In genomic region chr18:23136326-23137092, GRCh38 we compare ENCODE assay signal across 8 cellular contexts. TPM values are rescaled to one million over a fixed set of nuclear protein-coding genes. Genes with fewer than 3 reads are reported as not detected.
A peak's percentile ranks its signal among the peaks of the same experiment; 100 is the strongest.
DNase-seq lines count a peak whose midpoint lies in the region; ATAC-seq and TF ChIP-seq lines count a peak whose summit lies in the region.

No MANE protein-coding gene starts in this region.

- H3K9me3 Mint-ChIP-seq in activated CD8-positive, alpha-beta memory T cell treated with anti-CD3 and anti-CD28 coated beads, Interleukin-2, amount 10 ng/mL, durations not matched to agents 7 days and 5 days (ENCODE audit: low read depth), result no peaks in the 10 kb centered on the region
- H3K9me3 Mint-ChIP-seq in glutamatergic neuron (ENCODE audit: unreplicated experiment), result peaks cover 9% of the 10 kb centered on the region

- H3K4me1 Mint-ChIP-seq in activated CD8-positive, alpha-beta memory T cell treated with anti-CD3 and anti-CD28 coated beads, Interleukin-2, amount 10 ng/mL, durations not matched to agents 7 days and 5 days, result peaks cover 25% of the 10 kb centered on the region
- H3K4me1 Mint-ChIP-seq in glutamatergic neuron (ENCODE audit: low read depth, unreplicated experiment), result peaks cover 17% of the 10 kb centered on the region

- in situ Hi-C loops in G401 (cut with HindIII; ENCODE audit: low sequenced_read_pairs), result no loop called here

- H3K4me3 Mint-ChIP-seq in activated CD8-positive, alpha-beta memory T cell treated with anti-CD3 and anti-CD28 coated beads, Interleukin-2, amount 10 ng/mL, durations not matched to agents 7 days and 5 days, result peak overlapping the region; percentile 34
- H3K4me3 Mint-ChIP-seq in glutamatergic neuron (ENCODE audit: unreplicated experiment), result peak overlapping the region; percentile 76

- peak; percentile 61 for DNase-seq in NCI-H748 (lab: John Stamatoyannopoulos, UW; ENCODE audit: unreplicated experiment)
- no peak for DNase-seq in NCI-H748 treated with DMSO at 0.1 percent for 48 hours (lab: John Stamatoyannopoulos, UW)
- DNase-seq in activated CD8-positive, alpha-beta memory T cell treated with anti-CD3 and anti-CD28 coated beads, Interleukin-2, amount 10 ng/mL, durations not matched to agents 7 days and 5 days, result no peak
- DNase-seq in glutamatergic neuron, result peak; percentile 35
- no peak for DNase-seq in omental fat pad (ENCODE audit: low spot score)
- no peak for DNase-seq in G401 (ENCODE audit: low spot score)
- no peak for DNase-seq in NCI-H446 (lab: John Stamatoyannopoulos, UW)

- H3K27ac Mint-ChIP-seq in activated CD8-positive, alpha-beta memory T cell treated with anti-CD3 and anti-CD28 coated beads, Interleukin-2, amount 10 ng/mL, durations not matched to agents 7 days and 5 days, result no peak overlapping the region
- no peak overlapping the region for H3K27ac Mint-ChIP-seq in glutamatergic neuron (ENCODE audit: unreplicated experiment)

- peaks cover 58% of the 10 kb centered on the region for H3K27me3 Mint-ChIP-seq in activated CD8-positive, alpha-beta memory T cell treated with anti-CD3 and anti-CD28 coated beads, Interleukin-2, amount 10 ng/mL, durations not matched to agents 7 days and 5 days
- H3K27me3 Mint-ChIP-seq in glutamatergic neuron (ENCODE audit: unreplicated experiment), result peaks cover 18% of the 10 kb centered on the region

- CTCF ChIA-PET in activated CD8-positive, alpha-beta memory T cell treated with anti-CD3 and anti-CD28 coated beads, Interleukin-2, amount 10 ng/mL, durations not matched to agents 7 days and 5 days (lab: Charles Lee), result interaction anchor here (1.2 to 7.9 kb wide), 3 partner anchors 67 to 275 kb away, joined by 4 to 81 read pairs (median 26); no protein-coding TSS in a partner anchor

- H3K36me3 Mint-ChIP-seq in activated CD8-positive, alpha-beta memory T cell treated with anti-CD3 and anti-CD28 coated beads, Interleukin-2, amount 10 ng/mL, durations not matched to agents 7 days and 5 days, result no peaks in the 10 kb centered on the region
- H3K36me3 Mint-ChIP-seq in glutamatergic neuron (ENCODE audit: unreplicated experiment), result peaks cover 4% of the 10 kb centered on the region

- no peak for TF ChIP-seq CTCF in glutamatergic neuron (IDR thresholded peaks at IDR 0.05; ENCODE audit: partially characterized antibody, unreplicated experiment)
- TF ChIP-seq CTCF in omental fat pad (IDR thresholded peaks at IDR 0.05), result no peak

- ATAC-seq in HG03460 (IDR thresholded peaks at IDR 0.05; ENCODE audit: unreplicated experiment), result peak; percentile 26
- peak; percentile 35 for ATAC-seq in activated CD8-positive, alpha-beta memory T cell treated with anti-CD3 and anti-CD28 coated beads, Interleukin-2, amount 10 ng/mL, durations not matched to agents 7 days and 5 days
- peak; percentile 31 for ATAC-seq in omental fat pad (ENCODE audit: low FRiP score)

RNA-seq across cellular contexts. Expression of gene CABLES1, which starts 1.2 kb away (rescaled TPM):
- total RNA-seq in activated CD8-positive, alpha-beta memory T cell treated with anti-CD3 and anti-CD28 coated beads, Interleukin-2, amount 10 ng/mL, durations not matched to agents 7 days and 5 days, result 1 to 10 TPM; 2.1 to 8.6 TPM
- total RNA-seq in glutamatergic neuron (ENCODE audit: unreplicated experiment), result 3.1 TPM
- 10 to 100 TPM; 24.4 to 95.9 (median 30.4) TPM for total RNA-seq in omental fat pad
- total RNA-seq in G401 (2014; rRNA removed; shearing (Covaris generic)), result 8.9 and 11.8 TPM in 2 replicates

Comparison
In these comparisons a context has a peak if more than half of its experiments do, and no peak if none do; other contexts are left out.
1. DNase-seq: peak in NCI-H748 (single experiment) and glutamatergic neuron (single experiment); none in NCI-H748 treated with DMSO at 0.1 percent for 48 hours (single experiment), activated CD8-positive, alpha-beta memory T cell treated with anti-CD3 and anti-CD28 coated beads, Interleukin-2, amount 10 ng/mL, durations not matched to agents 7 days and 5 days (single experiment), omental fat pad (single experiment), G401 (single experiment) and NCI-H446 (0 of 2).
2. Peak in every context shown above with its lines, with median percentiles within 50 percentile points of each other: ATAC-seq.